In genomic region chr7:83693281-83693680, GRCh38 we compare ENCODE assay signal across 36 cellular contexts. TPM values are rescaled to one million over a fixed set of nuclear protein-coding genes. Genes with fewer than 3 reads are reported as not detected.
"Had no signal": no experiment of that assay in that cellular context is flagged by ENCODE, and none has a peak within 500 bp of the region (broad histone marks: within the 10 kb centered on the region; RNA-seq: fewer than 3 reads in every experiment).

No MANE protein-coding gene starts in this region.

- FAIRE-seq: astrocyte, bronchial epithelial cell, endothelial cell of umbilical vein had no signal

- H3K27ac ChIP-seq: brain microvascular endothelial cell, coronary artery, dorsolateral prefrontal cortex, epithelial cell of prostate, esophagus squamous epithelium, gastroesophageal sphincter, heart right ventricle, WERI-Rb-1 had no signal

- H3K27me3 Mint-ChIP-seq: activated B cell treated with CpG ODN at 0.5 μM for 24 hours; activated CD4-positive, alpha-beta memory T cell treated with anti-CD3 and anti-CD28 coated beads for 36 hours; activated CD4-positive, alpha-beta T cell treated with anti-CD3 and anti-CD28 coated beads, Interleukin-2, amount 10 ng/mL, durations not matched to agents 24 days and 14 days; activated CD8-positive, alpha-beta memory T cell treated with anti-CD3 and anti-CD28 coated beads, Interleukin-2, amount 10 ng/mL, durations not matched to agents 7 days and 5 days; activated naive CD4-positive, alpha-beta T cell treated with anti-CD3 and anti-CD28 coated beads, Interleukin-2, amount 10 ng/mL, durations not matched to agents 7 days and 5 days; activated naive CD8-positive, alpha-beta T cell treated with anti-CD3 and anti-CD28 coated beads, Interleukin-2, amount 10 ng/mL, durations not matched to agents 7 days and 5 days; central memory CD8-positive, alpha-beta T cell; dendritic cell treated with granulocyte-macrophage colony-stimulating factor and Interleukin-4, amounts not matched to agents 40 ng/mL and 50 ng/mL, for 4 days; effector memory CD8-positive, alpha-beta T cell; T-helper 17 cell had no signal

- H3K27me3 ChIP-seq: brain microvascular endothelial cell, dorsolateral prefrontal cortex, esophagus squamous epithelium, gastroesophageal sphincter, heart right ventricle had no signal

- DNase-seq: activated B cell treated with CpG ODN at 0.5 μM for 24 hours; activated CD4-positive, alpha-beta memory T cell treated with anti-CD3 and anti-CD28 coated beads for 36 hours; activated CD4-positive, alpha-beta T cell treated with anti-CD3 and anti-CD28 coated beads, Interleukin-2, amount 10 ng/mL, durations not matched to agents 24 days and 14 days; activated CD8-positive, alpha-beta memory T cell treated with anti-CD3 and anti-CD28 coated beads, Interleukin-2, amount 10 ng/mL, durations not matched to agents 7 days and 5 days; activated CD8-positive, alpha-beta memory T cell treated with anti-CD3 and anti-CD28 coated beads, Interleukin-2, amount 50 U/mL, for 4 hours; activated CD8-positive, alpha-beta T cell treated with anti-CD3 and anti-CD28 coated beads, Interleukin-2, amount 10 ng/mL, durations not matched to agents 7 days and 5 days; activated effector memory CD4-positive, alpha-beta T cell treated with anti-CD3 and anti-CD28 coated beads, Interleukin-2, amount 50 U/mL, for 16 hours; activated naive CD4-positive, alpha-beta T cell; activated naive CD4-positive, alpha-beta T cell treated with anti-CD3 and anti-CD28 coated beads, Interleukin-2, amount 10 ng/mL, durations not matched to agents 7 days and 5 days; activated naive CD8-positive, alpha-beta T cell treated with anti-CD3 and anti-CD28 coated beads, Interleukin-2, amount 10 ng/mL, durations not matched to agents 7 days and 5 days; activated T-cell treated with anti-CD3 and anti-CD28 coated beads, Interleukin-2, amount 50 U/mL, for 1 hour; activated T-cell treated with anti-CD3 and anti-CD28 coated beads, Interleukin-2, amount 50 U/mL, for 48 hours; brain microvascular endothelial cell; dorsolateral prefrontal cortex; effector CD4-positive, alpha-beta T cell; effector memory CD8-positive, alpha-beta T cell; esophagus squamous epithelium; foreskin melanocyte; heart right ventricle; T-helper 1 cell; T-helper 17 cell; T1000; WERI-Rb-1 had no signal

- H3K36me3 Mint-ChIP-seq: activated CD4-positive, alpha-beta memory T cell treated with anti-CD3 and anti-CD28 coated beads for 36 hours; activated CD8-positive, alpha-beta memory T cell treated with anti-CD3 and anti-CD28 coated beads, Interleukin-2, amount 10 ng/mL, durations not matched to agents 7 days and 5 days; activated naive CD4-positive, alpha-beta T cell treated with anti-CD3 and anti-CD28 coated beads, Interleukin-2, amount 10 ng/mL, durations not matched to agents 7 days and 5 days; activated naive CD4-positive, alpha-beta T cell treated with anti-CD3 and anti-CD28 coated beads, Interleukin-2, amount 50 U/mL, for 72 hours; activated naive CD8-positive, alpha-beta T cell treated with anti-CD3 and anti-CD28 coated beads, Interleukin-2, amount 10 ng/mL, durations not matched to agents 7 days and 5 days had no signal

- H3K4me3 ChIP-seq: coronary artery, dorsolateral prefrontal cortex, esophagus squamous epithelium, gastroesophageal sphincter, heart right ventricle had no signal

- H3K36me3 ChIP-seq: brain microvascular endothelial cell, esophagus squamous epithelium, gastroesophageal sphincter, heart right ventricle, WERI-Rb-1 had no signal

- H3K27ac Mint-ChIP-seq: activated B cell treated with CpG ODN at 0.5 μM for 24 hours; activated CD4-positive, alpha-beta memory T cell treated with anti-CD3 and anti-CD28 coated beads for 36 hours; activated CD4-positive, alpha-beta T cell treated with anti-CD3 and anti-CD28 coated beads, Interleukin-2, amount 10 ng/mL, durations not matched to agents 24 days and 14 days; activated CD8-positive, alpha-beta memory T cell treated with anti-CD3 and anti-CD28 coated beads, Interleukin-2, amount 10 ng/mL, durations not matched to agents 7 days and 5 days; activated CD8-positive, alpha-beta T cell treated with anti-CD3 and anti-CD28 coated beads, Interleukin-2, amount 10 ng/mL, durations not matched to agents 7 days and 5 days; activated naive CD4-positive, alpha-beta T cell treated with anti-CD3 and anti-CD28 coated beads, Interleukin-2, amount 10 ng/mL, durations not matched to agents 7 days and 5 days; activated naive CD4-positive, alpha-beta T cell treated with anti-CD3 and anti-CD28 coated beads, Interleukin-2, amount 50 U/mL, for 72 hours; activated naive CD8-positive, alpha-beta T cell treated with anti-CD3 and anti-CD28 coated beads, Interleukin-2, amount 10 ng/mL, durations not matched to agents 7 days and 5 days; activated T-helper 1 cell treated with anti-CD3 and anti-CD28 coated beads, Interleukin-12 subunit alpha, Interleukin-12 subunit beta, Interleukin-2, Interleukin-4 antibody, amounts not matched to agents 30 ng/mL and 10 ng/mL and 1 ng/mL, durations not matched to agents 14 hours and 24 hours and 36 hours; activated T-helper 2 cell treated with anti-CD3 and anti-CD28 coated beads, Interferon-gamma antibody, Interleukin-2, Interleukin-4, amounts not matched to agents 10 μg/mL and 5 μg/mL and 100 μg/mL, durations not matched to agents 14 hours and 24 hours and 36 hours; dendritic cell treated with granulocyte-macrophage colony-stimulating factor and Interleukin-4, amounts not matched to agents 40 ng/mL and 50 ng/mL, for 4 days; effector memory CD8-positive, alpha-beta T cell; T-helper 17 cell; T-helper 2 cell treated with Interferon-gamma antibody and Interleukin-4, amounts not matched to agents 5 μg/mL and 100 μg/mL, for 36 hours had no signal

- H3K9me3 ChIP-seq: esophagus squamous epithelium, gastroesophageal sphincter, heart right ventricle had no signal

- H3K4me3 Mint-ChIP-seq: activated B cell treated with CpG ODN at 0.5 μM for 24 hours; activated CD4-positive, alpha-beta memory T cell treated with anti-CD3 and anti-CD28 coated beads for 36 hours; activated CD4-positive, alpha-beta T cell treated with anti-CD3 and anti-CD28 coated beads, Interleukin-2, amount 10 ng/mL, durations not matched to agents 24 days and 14 days; activated CD8-positive, alpha-beta memory T cell treated with anti-CD3 and anti-CD28 coated beads, Interleukin-2, amount 10 ng/mL, durations not matched to agents 7 days and 5 days; activated CD8-positive, alpha-beta T cell treated with anti-CD3 and anti-CD28 coated beads, Interleukin-2, amount 10 ng/mL, durations not matched to agents 7 days and 5 days; activated naive CD4-positive, alpha-beta T cell treated with anti-CD3 and anti-CD28 coated beads, Interleukin-2, amount 10 ng/mL, durations not matched to agents 7 days and 5 days; activated naive CD8-positive, alpha-beta T cell treated with anti-CD3 and anti-CD28 coated beads, Interleukin-2, amount 10 ng/mL, durations not matched to agents 7 days and 5 days; activated T-helper 1 cell treated with anti-CD3 and anti-CD28 coated beads, Interleukin-12 subunit alpha, Interleukin-12 subunit beta, Interleukin-2, Interleukin-4 antibody, amounts not matched to agents 30 ng/mL and 10 ng/mL and 1 ng/mL, durations not matched to agents 14 hours and 24 hours and 36 hours; central memory CD8-positive, alpha-beta T cell; dendritic cell treated with granulocyte-macrophage colony-stimulating factor and Interleukin-4, amounts not matched to agents 40 ng/mL and 50 ng/mL, for 4 days; effector memory CD8-positive, alpha-beta T cell; T-helper 17 cell; T-helper 2 cell treated with Interferon-gamma antibody and Interleukin-4, amounts not matched to agents 5 μg/mL and 100 μg/mL, for 36 hours had no signal

- H3K4me1 Mint-ChIP-seq: activated B cell treated with CpG ODN at 0.5 μM for 24 hours; activated CD4-positive, alpha-beta T cell treated with anti-CD3 and anti-CD28 coated beads, Interleukin-2, amount 10 ng/mL, durations not matched to agents 24 days and 14 days; activated CD8-positive, alpha-beta memory T cell treated with anti-CD3 and anti-CD28 coated beads, Interleukin-2, amount 10 ng/mL, durations not matched to agents 7 days and 5 days; activated naive CD4-positive, alpha-beta T cell treated with anti-CD3 and anti-CD28 coated beads, Interleukin-2, amount 10 ng/mL, durations not matched to agents 7 days and 5 days; activated naive CD8-positive, alpha-beta T cell treated with anti-CD3 and anti-CD28 coated beads, Interleukin-2, amount 10 ng/mL, durations not matched to agents 7 days and 5 days; central memory CD8-positive, alpha-beta T cell; T-helper 17 cell had no signal

- H3K9me3 Mint-ChIP-seq: activated B cell treated with CpG ODN at 0.5 μM for 24 hours; activated CD4-positive, alpha-beta T cell treated with anti-CD3 and anti-CD28 coated beads, Interleukin-2, amount 10 ng/mL, durations not matched to agents 24 days and 14 days; activated naive CD4-positive, alpha-beta T cell treated with anti-CD3 and anti-CD28 coated beads, Interleukin-2, amount 10 ng/mL, durations not matched to agents 7 days and 5 days; activated naive CD8-positive, alpha-beta T cell treated with anti-CD3 and anti-CD28 coated beads, Interleukin-2, amount 10 ng/mL, durations not matched to agents 7 days and 5 days; activated T-helper 1 cell treated with anti-CD3 and anti-CD28 coated beads, Interleukin-12 subunit alpha, Interleukin-12 subunit beta, Interleukin-2, Interleukin-4 antibody, amounts not matched to agents 30 ng/mL and 10 ng/mL and 1 ng/mL, durations not matched to agents 14 hours and 24 hours and 36 hours; activated T-helper 2 cell treated with anti-CD3 and anti-CD28 coated beads, Interferon-gamma antibody, Interleukin-2, Interleukin-4, amounts not matched to agents 10 μg/mL and 5 μg/mL and 100 μg/mL, durations not matched to agents 14 hours and 24 hours and 36 hours; T-helper 2 cell treated with Interferon-gamma antibody and Interleukin-4, amounts not matched to agents 5 μg/mL and 100 μg/mL, for 36 hours had no signal

- H3K4me1 ChIP-seq: esophagus squamous epithelium, gastroesophageal sphincter, heart right ventricle had no signal

RNA-seq across cellular contexts. Expression of gene SEMA3E, which starts 44.3 kb away (rescaled TPM):
- total RNA-seq: activated B cell treated with CpG ODN at 0.5 μM for 24 hours; activated CD4-positive, alpha-beta memory T cell treated with anti-CD3 and anti-CD28 coated beads for 36 hours; activated CD4-positive, alpha-beta T cell treated with anti-CD3 and anti-CD28 coated beads, Interleukin-2, amount 10 ng/mL, durations not matched to agents 24 days and 14 days; activated CD8-positive, alpha-beta memory T cell treated with anti-CD3 and anti-CD28 coated beads for 36 hours; activated CD8-positive, alpha-beta memory T cell treated with anti-CD3 and anti-CD28 coated beads, Interleukin-2, amount 10 ng/mL, durations not matched to agents 7 days and 5 days; activated CD8-positive, alpha-beta T cell treated with anti-CD3 and anti-CD28 coated beads, Interleukin-2, amount 10 ng/mL, durations not matched to agents 7 days and 5 days; activated naive CD4-positive, alpha-beta T cell treated with anti-CD3 and anti-CD28 coated beads, Interleukin-2, amount 50 U/mL, for 72 hours; activated naive CD8-positive, alpha-beta T cell treated with anti-CD3 and anti-CD28 coated beads, Interleukin-2, amount 10 ng/mL, durations not matched to agents 7 days and 5 days; activated T-helper 1 cell treated with anti-CD3 and anti-CD28 coated beads, Interleukin-12 subunit alpha, Interleukin-12 subunit beta, Interleukin-2, Interleukin-4 antibody, amounts not matched to agents 30 ng/mL and 10 ng/mL and 1 ng/mL, durations not matched to agents 14 hours and 24 hours and 36 hours; activated T-helper 2 cell treated with anti-CD3 and anti-CD28 coated beads, Interferon-gamma antibody, Interleukin-2, Interleukin-4, amounts not matched to agents 10 μg/mL and 5 μg/mL and 100 μg/mL, durations not matched to agents 14 hours and 24 hours and 36 hours; endothelial cell of umbilical vein; T-helper 17 cell had no signal
- polyA plus RNA-seq: endothelial cell of umbilical vein had no signal
